2 cellular contexts compared by ENCODE assay signal in the genomic region with DNA sequence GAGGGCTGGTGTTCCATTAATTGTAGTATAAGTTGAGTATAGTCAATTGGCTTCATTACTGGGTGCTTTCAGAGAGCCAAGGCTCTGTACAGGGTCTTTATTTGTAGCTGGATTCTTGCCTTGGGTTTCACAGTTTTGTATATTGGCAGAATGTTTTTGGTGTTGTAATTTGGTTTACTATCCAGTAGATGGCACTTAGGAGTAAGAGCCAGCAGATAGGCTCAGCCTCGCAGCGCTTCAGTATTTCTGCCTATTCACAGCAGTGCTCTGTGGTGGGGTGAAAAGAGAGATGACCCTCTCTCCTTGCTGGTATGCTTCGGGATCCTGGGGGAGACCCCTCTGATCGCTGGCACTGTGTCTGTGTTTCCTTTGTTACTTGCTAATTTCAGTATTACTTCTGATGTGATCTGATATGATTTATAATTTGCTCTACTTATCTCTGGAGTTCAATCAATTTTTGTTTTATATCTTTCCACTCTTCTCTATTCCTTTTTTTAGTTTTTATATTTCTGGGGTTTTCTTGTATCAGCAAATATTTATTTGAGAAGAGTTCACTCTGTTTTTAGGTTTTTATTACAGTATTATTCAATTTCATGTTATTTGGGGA.
TF ChIP-seq lines count a peak whose summit lies in the region.

No MANE protein-coding gene starts in this region.

TF ChIP-seq in SK-N-SH, 30 proteins besides CTCF, POLR2A, EP300 and RAD21:
- TF ChIP-seq SMC3 (IDR thresholded peaks at IDR 0.05; ENCODE audit: low read depth, low read length): peak; percentile 72
- TF ChIP-seq, protein P1, sequence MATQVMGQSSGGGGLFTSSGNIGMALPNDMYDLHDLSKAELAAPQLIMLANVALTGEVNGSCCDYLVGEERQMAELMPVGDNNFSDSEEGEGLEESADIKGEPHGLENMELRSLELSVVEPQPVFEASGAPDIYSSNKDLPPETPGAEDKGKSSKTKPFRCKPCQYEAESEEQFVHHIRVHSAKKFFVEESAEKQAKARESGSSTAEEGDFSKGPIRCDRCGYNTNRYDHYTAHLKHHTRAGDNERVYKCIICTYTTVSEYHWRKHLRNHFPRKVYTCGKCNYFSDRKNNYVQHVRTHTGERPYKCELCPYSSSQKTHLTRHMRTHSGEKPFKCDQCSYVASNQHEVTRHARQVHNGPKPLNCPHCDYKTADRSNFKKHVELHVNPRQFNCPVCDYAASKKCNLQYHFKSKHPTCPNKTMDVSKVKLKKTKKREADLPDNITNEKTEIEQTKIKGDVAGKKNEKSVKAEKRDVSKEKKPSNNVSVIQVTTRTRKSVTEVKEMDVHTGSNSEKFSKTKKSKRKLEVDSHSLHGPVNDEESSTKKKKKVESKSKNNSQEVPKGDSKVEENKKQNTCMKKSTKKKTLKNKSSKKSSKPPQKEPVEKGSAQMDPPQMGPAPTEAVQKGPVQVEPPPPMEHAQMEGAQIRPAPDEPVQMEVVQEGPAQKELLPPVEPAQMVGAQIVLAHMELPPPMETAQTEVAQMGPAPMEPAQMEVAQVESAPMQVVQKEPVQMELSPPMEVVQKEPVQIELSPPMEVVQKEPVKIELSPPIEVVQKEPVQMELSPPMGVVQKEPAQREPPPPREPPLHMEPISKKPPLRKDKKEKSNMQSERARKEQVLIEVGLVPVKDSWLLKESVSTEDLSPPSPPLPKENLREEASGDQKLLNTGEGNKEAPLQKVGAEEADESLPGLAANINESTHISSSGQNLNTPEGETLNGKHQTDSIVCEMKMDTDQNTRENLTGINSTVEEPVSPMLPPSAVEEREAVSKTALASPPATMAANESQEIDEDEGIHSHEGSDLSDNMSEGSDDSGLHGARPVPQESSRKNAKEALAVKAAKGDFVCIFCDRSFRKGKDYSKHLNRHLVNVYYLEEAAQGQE (IDR thresholded peaks at IDR 0.05; ENCODE audit: low read depth, low read length): no peak

TF ChIP-seq in H1, 55 proteins besides CTCF, POLR2A, EP300 and RAD21:
- TF ChIP-seq, protein P2, sequence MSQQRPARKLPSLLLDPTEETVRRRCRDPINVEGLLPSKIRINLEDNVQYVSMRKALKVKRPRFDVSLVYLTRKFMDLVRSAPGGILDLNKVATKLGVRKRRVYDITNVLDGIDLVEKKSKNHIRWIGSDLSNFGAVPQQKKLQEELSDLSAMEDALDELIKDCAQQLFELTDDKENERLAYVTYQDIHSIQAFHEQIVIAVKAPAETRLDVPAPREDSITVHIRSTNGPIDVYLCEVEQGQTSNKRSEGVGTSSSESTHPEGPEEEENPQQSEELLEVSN (IDR thresholded peaks at IDR 0.05): no peak
- TF ChIP-seq SIN3A (conservative IDR thresholded peaks at IDR 0.05 in 1 of 2, IDR thresholded peaks at IDR 0.05 in 1 of 2; ENCODE audit: low read depth in 1 of 2, low read length in 2 of 2) (no peak), KDM4A (IDR thresholded peaks at IDR 0.05; ENCODE audit: low read depth, low read length, severe bottlenecking) (no peak), CEBPB (IDR thresholded peaks at IDR 0.05; ENCODE audit: low read depth, low read length) (no peak), KDM5A (IDR thresholded peaks at IDR 0.05; ENCODE audit: low read length) (no peak), TBP (IDR thresholded peaks at IDR 0.05; ENCODE audit: low read depth, low read length) (no peak), ASH2L (IDR thresholded peaks at IDR 0.05; ENCODE audit: low read length) (no peak), TAF1 (IDR thresholded peaks at IDR 0.05; ENCODE audit: low read depth, low read length) (no peak)
- TF ChIP-seq, protein P3, sequence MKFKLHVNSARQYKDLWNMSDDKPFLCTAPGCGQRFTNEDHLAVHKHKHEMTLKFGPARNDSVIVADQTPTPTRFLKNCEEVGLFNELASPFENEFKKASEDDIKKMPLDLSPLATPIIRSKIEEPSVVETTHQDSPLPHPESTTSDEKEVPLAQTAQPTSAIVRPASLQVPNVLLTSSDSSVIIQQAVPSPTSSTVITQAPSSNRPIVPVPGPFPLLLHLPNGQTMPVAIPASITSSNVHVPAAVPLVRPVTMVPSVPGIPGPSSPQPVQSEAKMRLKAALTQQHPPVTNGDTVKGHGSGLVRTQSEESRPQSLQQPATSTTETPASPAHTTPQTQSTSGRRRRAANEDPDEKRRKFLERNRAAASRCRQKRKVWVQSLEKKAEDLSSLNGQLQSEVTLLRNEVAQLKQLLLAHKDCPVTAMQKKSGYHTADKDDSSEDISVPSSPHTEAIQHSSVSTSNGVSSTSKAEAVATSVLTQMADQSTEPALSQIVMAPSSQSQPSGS (IDR thresholded peaks at IDR 0.05; ENCODE audit: low read length): no peak
